In the genomic region with DNA sequence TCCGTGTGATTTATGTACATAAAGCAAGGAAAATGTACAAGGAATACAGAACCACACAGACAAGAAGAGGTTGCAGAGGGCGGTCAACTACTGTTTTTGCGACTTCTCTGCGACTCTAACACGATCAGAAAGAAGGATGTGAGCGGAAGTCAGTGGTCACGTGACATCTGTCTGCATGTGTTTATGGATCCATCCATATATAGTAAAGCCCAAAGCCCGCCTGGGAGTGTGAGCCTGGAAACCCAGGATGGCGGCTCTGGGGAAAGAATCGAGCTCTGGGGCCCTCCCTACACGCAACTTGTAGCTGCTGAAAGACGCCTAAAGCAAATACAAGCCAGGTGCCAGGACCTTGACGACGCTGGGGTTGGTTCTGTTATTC, we compare ENCODE assay signal across 14 cellular contexts. TPM values are rescaled to one million over a fixed set of nuclear protein-coding genes. Genes with fewer than 3 reads are reported as not detected.
DNase-seq lines count a peak whose midpoint lies in the region; ATAC-seq and TF ChIP-seq lines count a peak whose summit lies in the region.
"Had no signal": no experiment of that assay in that cellular context is flagged by ENCODE, and none has a peak within 500 bp of the region (broad histone marks: within the 10 kb centered on the region; RNA-seq: fewer than 3 reads in every experiment).

No MANE protein-coding gene starts in this region.

- peak overlapping the region; percentile 77 for H3K9ac ChIP-seq in muscle layer of colon (ENCODE audit: low read length)

- 56 to 67% methylated on average over 14 of the region's 14 CpGs for WGBS in esophagus, 2 donors

- no peak for TF ChIP-seq POLR2A in NB4 (IDR thresholded peaks at IDR 0.05; ENCODE audit: extremely low read depth, insufficient read length)

- peak overlapping the region; percentile 45 to 80 for H3K27ac ChIP-seq in esophagus (ENCODE audit: low read depth in 2 of 2, low read length in 1 of 2)
- H3K27ac ChIP-seq in muscle layer of colon (ENCODE audit: low read depth, low read length) = peak overlapping the region; percentile 89
- H3K27ac ChIP-seq in tibial artery = peak overlapping the region; percentile 86 to 93
- H3K27ac ChIP-seq: VCaP had no signal

- intact Hi-C loops in tibial artery (cut with DNase I; ENCODE audit: low total_unique reads) = no loop called here

- ATAC-seq in HG02678 (IDR thresholded peaks at IDR 0.05; ENCODE audit: unreplicated experiment) = no peak
- no peak for ATAC-seq in GM19328 (IDR thresholded peaks at IDR 0.05; ENCODE audit: unreplicated experiment)
- ATAC-seq: activated T-cell treated with anti-CD3 and anti-CD28 coated beads, Interleukin-2, amount 50 U/mL, for 4 hours; PC-3 had no signal

- H3K27me3 ChIP-seq in esophagus (ENCODE audit: control insufficient read depth in 1 of 2, insufficient read depth in 2 of 2, low read length in 2 of 2) (no peaks in the 10 kb centered on the region), muscle layer of colon (ENCODE audit: control insufficient read depth in 1 of 2, insufficient read depth in 2 of 2, low read length in 2 of 2) (no peaks in the 10 kb centered on the region), tibial artery (no peaks in the 10 kb centered on the region)

- H3K36me3 ChIP-seq in esophagus (ENCODE audit: control insufficient read depth in 2 of 2, insufficient read depth in 2 of 2, low read length in 1 of 2) (no peaks in the 10 kb centered on the region), muscle layer of colon (ENCODE audit: insufficient read depth, low read length) (peaks cover 7% of the 10 kb centered on the region), tibial artery (peaks cover 0 to 6% (median 0%) of the 10 kb centered on the region in 3 donors)

- no peak for TF ChIP-seq CTCF in NB4 (IDR thresholded peaks at IDR 0.05; ENCODE audit: low read depth, low read length)
- TF ChIP-seq CTCF in tibial artery (IDR thresholded peaks at IDR 0.05) = no peak

- H3K4me1 ChIP-seq in esophagus (ENCODE audit: control insufficient read depth in 2 of 2, insufficient read depth in 2 of 2, low read length in 1 of 2) (peaks cover 14 to 40% of the 10 kb centered on the region in 2 donors), muscle layer of colon (ENCODE audit: insufficient read depth, low read length) (peaks cover 77% of the 10 kb centered on the region), tibial artery (peaks cover 19 to 92% (median 76%) of the 10 kb centered on the region in 4 donors)

- H3K9me3 ChIP-seq in esophagus (ENCODE audit: control insufficient read depth in 2 of 2, insufficient read depth in 1 of 2, low read depth in 1 of 2, low read length in 1 of 2) = no peaks in the 10 kb centered on the region
- no peaks in the 10 kb centered on the region for H3K9me3 ChIP-seq in muscle layer of colon (ENCODE audit: low read length)
- no peaks in the 10 kb centered on the region for H3K9me3 ChIP-seq in tibial artery

- peak overlapping the region; percentile 57 for H3K4me3 ChIP-seq in NB4 (ENCODE audit: low read depth, low read length)
- no peak overlapping the region for H3K4me3 ChIP-seq in esophagus (ENCODE audit: low read depth in 1 of 2, low read length in 2 of 2)
- H3K4me3 ChIP-seq in muscle layer of colon (ENCODE audit: low read depth in 1 of 2, low read length in 2 of 2) = peak overlapping the region; percentile 30 to 69
- peak overlapping the region; percentile 44 to 51 for H3K4me3 ChIP-seq in tibial artery

- DNase-seq in NB4 (ENCODE audit: low read depth) = peak; percentile 87
- peak; percentile 69 to 84 for DNase-seq in tibial artery
- DNase-seq in HPDE6-E6E7 (ENCODE audit: extremely low spot score) = no peak
- DNase-seq in cerebellum (ENCODE audit: low spot score) = no peak
- DNase-seq: activated T-cell treated with anti-CD3 and anti-CD28 coated beads, Interleukin-2, amount 50 U/mL, for 4 hours; NCI-H2081; PC-3; stimulated activated CD4-positive, alpha-beta T cell treated with anti-CD3 and anti-CD28 coated beads, Interleukin-15, amount 100 ng/mL, for 24 hours; stimulated activated naive CD4-positive, alpha-beta T cell treated with Interleukin-2 at 50 U/mL for 16 hours had no signal

RNA-seq across cellular contexts. Expression of gene OSBPL5, which starts 8.8 kb away (rescaled TPM):
- polyA plus RNA-seq in esophagus = 10 to 100 TPM; 10.4 to 12.6 TPM
- total RNA-seq in cerebellum = 31.9 TPM

Comparison
In these comparisons a context has a peak if more than half of its experiments do, and no peak if none do; other contexts are left out.
1. DNase-seq: peak in NB4 (single experiment) and tibial artery (2 of 2); none in HPDE6-E6E7 (single experiment) and cerebellum (single experiment).
2. H3K4me3 ChIP-seq: peak in NB4 (single experiment), muscle layer of colon (2 of 2) and tibial artery (2 of 2); none in esophagus (0 of 2).
3. Peak in every context shown above with its lines, with median percentiles within 50 percentile points of each other: H3K27ac ChIP-seq.